Comparison of ENCODE assay signal across 1 cellular context in the genomic region with DNA sequence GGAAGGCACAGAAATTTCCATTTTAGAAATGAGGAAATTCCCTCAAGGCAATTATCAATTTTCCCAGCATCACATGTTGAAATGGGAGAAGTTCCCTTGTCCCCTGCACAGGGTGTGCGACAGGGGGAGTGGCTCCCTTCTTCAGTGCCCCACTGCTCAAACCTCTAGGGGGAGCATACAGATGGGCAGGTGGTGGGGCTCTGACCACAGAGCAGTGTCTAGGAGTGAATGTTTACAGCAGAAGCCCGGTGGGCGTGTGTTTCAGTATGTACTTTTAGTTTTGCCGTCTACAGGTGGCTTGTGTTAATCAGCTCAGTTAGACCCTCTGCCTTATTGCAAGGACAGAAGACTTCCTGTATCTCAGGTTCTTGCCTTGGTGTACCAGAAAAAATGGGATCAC.
TF ChIP-seq lines count a peak whose summit lies in the region.

No MANE protein-coding gene starts in this region.

TF ChIP-seq in H1, 55 proteins besides CTCF, POLR2A, EP300 and RAD21 (continued from another document):
- TF ChIP-seq POU5F1 (IDR thresholded peaks at IDR 0.05; ENCODE audit: low read depth, low read length) = no peak
